In the genomic region with DNA sequence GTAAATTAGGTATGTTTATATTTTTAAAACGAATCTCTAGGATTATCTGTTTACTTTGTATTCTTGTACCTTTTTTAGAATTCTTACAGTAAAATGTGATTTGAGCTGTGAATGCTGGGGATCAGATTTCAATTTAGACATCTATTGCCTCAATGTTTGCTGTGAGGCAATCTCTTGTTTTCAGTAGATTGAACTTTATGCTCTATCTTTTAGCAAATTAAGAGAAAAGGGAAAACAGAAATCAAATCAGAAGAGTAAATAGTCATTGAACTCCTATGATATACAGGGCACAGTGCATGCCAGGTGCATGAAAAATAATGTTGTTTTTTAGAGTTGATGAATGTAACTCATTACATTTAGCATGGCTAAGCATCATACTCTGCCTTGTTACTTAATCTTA, we compare ENCODE assay signal across 1 cellular context.
TF ChIP-seq lines count a peak whose summit lies in the region.

No MANE protein-coding gene starts in this region.

TF ChIP-seq in HepG2, 621 proteins besides CTCF, POLR2A, EP300 and RAD21 (continued from another document):
- TF ChIP-seq, protein P1, sequence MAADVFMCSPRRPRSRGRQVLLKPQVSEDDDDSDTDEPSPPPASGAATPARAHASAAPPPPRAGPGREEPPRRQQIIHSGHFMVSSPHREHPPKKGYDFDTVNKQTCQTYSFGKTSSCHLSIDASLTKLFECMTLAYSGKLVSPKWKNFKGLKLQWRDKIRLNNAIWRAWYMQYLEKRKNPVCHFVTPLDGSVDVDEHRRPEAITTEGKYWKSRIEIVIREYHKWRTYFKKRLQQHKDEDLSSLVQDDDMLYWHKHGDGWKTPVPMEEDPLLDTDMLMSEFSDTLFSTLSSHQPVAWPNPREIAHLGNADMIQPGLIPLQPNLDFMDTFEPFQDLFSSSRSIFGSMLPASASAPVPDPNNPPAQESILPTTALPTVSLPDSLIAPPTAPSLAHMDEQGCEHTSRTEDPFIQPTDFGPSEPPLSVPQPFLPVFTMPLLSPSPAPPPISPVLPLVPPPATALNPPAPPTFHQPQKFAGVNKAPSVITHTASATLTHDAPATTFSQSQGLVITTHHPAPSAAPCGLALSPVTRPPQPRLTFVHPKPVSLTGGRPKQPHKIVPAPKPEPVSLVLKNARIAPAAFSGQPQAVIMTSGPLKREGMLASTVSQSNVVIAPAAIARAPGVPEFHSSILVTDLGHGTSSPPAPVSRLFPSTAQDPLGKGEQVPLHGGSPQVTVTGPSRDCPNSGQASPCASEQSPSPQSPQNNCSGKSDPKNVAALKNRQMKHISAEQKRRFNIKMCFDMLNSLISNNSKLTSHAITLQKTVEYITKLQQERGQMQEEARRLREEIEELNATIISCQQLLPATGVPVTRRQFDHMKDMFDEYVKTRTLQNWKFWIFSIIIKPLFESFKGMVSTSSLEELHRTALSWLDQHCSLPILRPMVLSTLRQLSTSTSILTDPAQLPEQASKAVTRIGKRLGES (CRISPR knock-in tag; IDR thresholded peaks at IDR 0.05; ENCODE audit: borderline replicate concordance): no peak
- no peak for TF ChIP-seq MXD3 (CRISPR knock-in tag; IDR thresholded peaks at IDR 0.05)
- peak; percentile 99 for TF ChIP-seq MIXL1 (CRISPR knock-in tag; IDR thresholded peaks at IDR 0.05)
- TF ChIP-seq ZBTB21 (CRISPR knock-in tag; IDR thresholded peaks at IDR 0.05): no peak
